25 cellular contexts compared by ENCODE assay signal in the genomic region with DNA sequence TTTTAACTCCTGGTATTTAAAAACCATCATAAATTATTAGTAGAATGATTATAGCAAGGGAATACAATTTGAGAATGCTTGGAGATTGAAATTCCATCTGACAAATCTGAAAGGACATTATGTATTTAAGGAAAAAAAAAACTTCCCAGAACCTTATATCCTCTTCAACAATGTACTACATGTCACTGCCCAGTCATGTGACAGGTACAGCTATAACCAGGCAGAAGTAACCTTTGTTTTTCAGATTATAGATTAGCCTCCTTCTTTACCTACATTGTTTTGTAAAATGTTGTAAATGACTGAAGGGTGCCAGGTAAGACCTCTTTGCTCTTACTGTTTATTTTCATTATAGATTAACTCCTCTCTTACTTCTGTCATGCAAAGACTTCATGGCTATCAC.
"Had no signal": no experiment of that assay in that cellular context is flagged by ENCODE, and none has a peak within 500 bp of the region (broad histone marks: within the 10 kb centered on the region; RNA-seq: fewer than 3 reads in every experiment).

No MANE protein-coding gene starts in this region.

- H3K27me3 ChIP-seq: brain microvascular endothelial cell, cardiac muscle cell had no signal

- H3K36me3 Mint-ChIP-seq: activated CD8-positive, alpha-beta memory T cell treated with anti-CD3 and anti-CD28 coated beads, Interleukin-2, amount 10 ng/mL, durations not matched to agents 7 days and 5 days; activated naive CD4-positive, alpha-beta T cell treated with anti-CD3 and anti-CD28 coated beads, Interleukin-2, amount 50 U/mL, for 24 hours had no signal

- DNase-seq: activated B cell treated with CpG ODN at 0.5 μM for 24 hours; activated CD4-positive, alpha-beta T cell treated with anti-CD3 and anti-CD28 coated beads for 1 hour; activated CD4-positive, alpha-beta T cell treated with anti-CD3 and anti-CD28 coated beads, Interleukin-2, amount 10 ng/mL, durations not matched to agents 24 days and 14 days; activated CD4-positive, alpha-beta T cell treated with anti-CD3 and anti-CD28 coated beads, Interleukin-2, amount 50 U/mL, for 48 hours; activated CD8-positive, alpha-beta memory T cell treated with anti-CD3 and anti-CD28 coated beads, Interleukin-2, amount 10 ng/mL, durations not matched to agents 7 days and 5 days; activated effector memory CD4-positive, alpha-beta T cell treated with Interleukin-2 at 50 U/mL for 16 hours; activated naive CD4-positive, alpha-beta T cell; activated naive CD8-positive, alpha-beta T cell treated with anti-CD3 and anti-CD28 coated beads, Interleukin-2, amount 50 U/mL, for 24 hours; activated T-cell treated with anti-CD3 and anti-CD28 coated beads, Interleukin-2, amount 50 U/mL, for 24 hours; amygdala; brain microvascular endothelial cell; Kasumi-1; KBM-7; NCI-H1105 treated with DMSO at 0.1 percent for 48 hours; NCI-H1436 treated with DMSO at 0.1 percent for 48 hours; NCI-H187; NCI-H2081; NCI-H446; NCI-H524; PC-3; SHP77 treated with DMSO at 0.1 percent for 48 hours had no signal

- H3K4me1 Mint-ChIP-seq: activated B cell treated with CpG ODN at 0.5 μM for 24 hours; activated CD4-positive, alpha-beta T cell treated with anti-CD3 and anti-CD28 coated beads, Interleukin-2, amount 10 ng/mL, durations not matched to agents 24 days and 14 days; activated CD8-positive, alpha-beta memory T cell treated with anti-CD3 and anti-CD28 coated beads, Interleukin-2, amount 10 ng/mL, durations not matched to agents 7 days and 5 days; activated naive CD4-positive, alpha-beta T cell treated with anti-CD3 and anti-CD28 coated beads, Interleukin-2, amount 50 U/mL, for 24 hours; activated naive CD8-positive, alpha-beta T cell treated with anti-CD3 and anti-CD28 coated beads, Interleukin-2, amount 50 U/mL, for 24 hours had no signal

- H3K4me3 Mint-ChIP-seq: activated B cell treated with CpG ODN at 0.5 μM for 24 hours; activated CD4-positive, alpha-beta T cell treated with anti-CD3 and anti-CD28 coated beads, Interleukin-2, amount 10 ng/mL, durations not matched to agents 24 days and 14 days; activated CD8-positive, alpha-beta memory T cell treated with anti-CD3 and anti-CD28 coated beads, Interleukin-2, amount 10 ng/mL, durations not matched to agents 7 days and 5 days; activated naive CD4-positive, alpha-beta T cell treated with anti-CD3 and anti-CD28 coated beads, Interleukin-2, amount 50 U/mL, for 24 hours; activated naive CD8-positive, alpha-beta T cell treated with anti-CD3 and anti-CD28 coated beads, Interleukin-2, amount 50 U/mL, for 24 hours; activated T-cell treated with anti-CD3 and anti-CD28 coated beads, Interleukin-2, amount 50 U/mL, for 24 hours; activated T-helper 1 cell treated with anti-CD3 and anti-CD28 coated beads, Interleukin-12 subunit alpha, Interleukin-12 subunit beta, Interleukin-2, Interleukin-4 antibody, amounts not matched to agents 30 ng/mL and 10 ng/mL and 1 ng/mL, durations not matched to agents 14 hours and 24 hours and 36 hours; T-helper 1 cell treated with Interleukin-12 subunit alpha and Interleukin-12 subunit beta and Interleukin-4 antibody, amounts not matched to agents 30 μg/mL and 1 μg/mL, for 36 hours had no signal

- H3K27ac Mint-ChIP-seq: activated B cell treated with CpG ODN at 0.5 μM for 24 hours; activated CD4-positive, alpha-beta T cell treated with anti-CD3 and anti-CD28 coated beads, Interleukin-2, amount 10 ng/mL, durations not matched to agents 24 days and 14 days; activated CD8-positive, alpha-beta memory T cell treated with anti-CD3 and anti-CD28 coated beads, Interleukin-2, amount 10 ng/mL, durations not matched to agents 7 days and 5 days; activated naive CD4-positive, alpha-beta T cell treated with anti-CD3 and anti-CD28 coated beads, Interleukin-2, amount 50 U/mL, for 24 hours; activated naive CD8-positive, alpha-beta T cell treated with anti-CD3 and anti-CD28 coated beads, Interleukin-2, amount 50 U/mL, for 24 hours; activated T-cell treated with anti-CD3 and anti-CD28 coated beads, Interleukin-2, amount 50 U/mL, for 24 hours; activated T-helper 1 cell treated with anti-CD3 and anti-CD28 coated beads, Interleukin-12 subunit alpha, Interleukin-12 subunit beta, Interleukin-2, Interleukin-4 antibody, amounts not matched to agents 30 ng/mL and 10 ng/mL and 1 ng/mL, durations not matched to agents 14 hours and 24 hours and 36 hours; T-helper 1 cell treated with Interleukin-12 subunit alpha and Interleukin-12 subunit beta and Interleukin-4 antibody, amounts not matched to agents 30 μg/mL and 1 μg/mL, for 36 hours had no signal

- H3K4me3 ChIP-seq: cardiac muscle cell had no signal

- H3K9me3 Mint-ChIP-seq: activated CD4-positive, alpha-beta T cell treated with anti-CD3 and anti-CD28 coated beads, Interleukin-2, amount 10 ng/mL, durations not matched to agents 24 days and 14 days; activated naive CD4-positive, alpha-beta T cell treated with anti-CD3 and anti-CD28 coated beads, Interleukin-2, amount 50 U/mL, for 24 hours; activated naive CD8-positive, alpha-beta T cell treated with anti-CD3 and anti-CD28 coated beads, Interleukin-2, amount 50 U/mL, for 24 hours; activated T-cell treated with anti-CD3 and anti-CD28 coated beads, Interleukin-2, amount 50 U/mL, for 24 hours; activated T-helper 1 cell treated with anti-CD3 and anti-CD28 coated beads, Interleukin-12 subunit alpha, Interleukin-12 subunit beta, Interleukin-2, Interleukin-4 antibody, amounts not matched to agents 30 ng/mL and 10 ng/mL and 1 ng/mL, durations not matched to agents 14 hours and 24 hours and 36 hours; T-helper 1 cell treated with Interleukin-12 subunit alpha and Interleukin-12 subunit beta and Interleukin-4 antibody, amounts not matched to agents 30 μg/mL and 1 μg/mL, for 36 hours had no signal

- H3K36me3 ChIP-seq: brain microvascular endothelial cell, cardiac muscle cell had no signal

- ATAC-seq: activated CD8-positive, alpha-beta memory T cell treated with anti-CD3 and anti-CD28 coated beads, Interleukin-2, amount 10 ng/mL, durations not matched to agents 7 days and 5 days; activated naive CD8-positive, alpha-beta T cell treated with anti-CD3 and anti-CD28 coated beads, Interleukin-2, amount 50 U/mL, for 24 hours; PC-3 had no signal

- H3K27ac ChIP-seq: brain microvascular endothelial cell, cardiac muscle cell had no signal
